In genomic region chr2:60429681-60430080, GRCh38 we compare ENCODE assay signal across 2 cellular contexts.
TF ChIP-seq lines count a peak whose summit lies in the region.

No MANE protein-coding gene starts in this region.

TF ChIP-seq in HCT116, 20 proteins besides CTCF, POLR2A, EP300 and RAD21 (continued from another document):
- TF ChIP-seq YY1 (IDR thresholded peaks at IDR 0.05; ENCODE audit: extremely low read depth, insufficient replicate concordance, low read depth, low read length) (no peak), TCF7L2 (IDR thresholded peaks at IDR 0.05; ENCODE audit: borderline replicate concordance, extremely low read depth, insufficient read depth, insufficient read length) (no peak), MAX (IDR thresholded peaks at IDR 0.05) (no peak), POLR2AphosphoS5 (IDR thresholded peaks at IDR 0.05; ENCODE audit: low read depth, low read length) (no peak), SRF (IDR thresholded peaks at IDR 0.05; ENCODE audit: low read depth) (no peak), EZH2 (IDR thresholded peaks at IDR 0.05) (no peak), EZH2phosphoT487 (IDR thresholded peaks at IDR 0.05; ENCODE audit: borderline replicate concordance) (no peak), ZNF274 (IDR thresholded peaks at IDR 0.05; ENCODE audit: low read depth, low read length) (no peak)
- TF ChIP-seq, protein P1, sequence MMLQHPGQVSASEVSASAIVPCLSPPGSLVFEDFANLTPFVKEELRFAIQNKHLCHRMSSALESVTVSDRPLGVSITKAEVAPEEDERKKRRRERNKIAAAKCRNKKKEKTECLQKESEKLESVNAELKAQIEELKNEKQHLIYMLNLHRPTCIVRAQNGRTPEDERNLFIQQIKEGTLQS (IDR thresholded peaks at IDR 0.05): no peak

TF ChIP-seq in WTC11, 78 proteins besides CTCF, POLR2A, EP300 and RAD21 (continued from another document):
- no peak for TF ChIP-seq NFYB (CRISPR knock-in tag; conservative IDR thresholded peaks at IDR 0.05; ENCODE audit: low read depth)
